In genomic region chr7:69840248-69840647, GRCh38 we compare ENCODE assay signal across 21 cellular contexts.
DNase-seq lines count a peak whose midpoint lies in the region; ATAC-seq, FAIRE-seq and TF ChIP-seq lines count a peak whose summit lies in the region.
"Had no signal": no experiment of that assay in that cellular context is flagged by ENCODE, and none has a peak within 500 bp of the region (broad histone marks: within the 10 kb centered on the region; RNA-seq: fewer than 3 reads in every experiment).

No MANE protein-coding gene starts in this region.

- no peaks in the 10 kb centered on the region for H3K79me2 ChIP-seq in mesendoderm (ENCODE audit: control insufficient read depth, insufficient read depth, low read length)

- H2AK5ac ChIP-seq in mesendoderm (ENCODE audit: low read length) = no peak overlapping the region

- peaks cover 2% of the 10 kb centered on the region for H3K79me1 ChIP-seq in mesendoderm (ENCODE audit: low read length)

- peaks cover 60% of the 10 kb centered on the region for H3K4me1 Mint-ChIP-seq in activated B cell treated with CpG ODN at 0.5 μM for 24 hours
- H3K4me1 Mint-ChIP-seq in mesothelial cell of epicardium = peaks cover 34% of the 10 kb centered on the region
- H3K4me1 Mint-ChIP-seq: activated naive CD8-positive, alpha-beta T cell treated with anti-CD3 and anti-CD28 coated beads, Interleukin-2, amount 10 ng/mL, durations not matched to agents 7 days and 5 days; CD4-positive, CD25-positive, alpha-beta regulatory T cell had no signal

- CTCF ChIA-PET in activated B cell treated with CpG ODN at 0.5 μM for 24 hours (lab: Charles Lee) = no interaction called here

- H3K27me3 ChIP-seq in mesendoderm (ENCODE audit: insufficient read depth, low read length, poor library complexity) = no peaks in the 10 kb centered on the region

- no CpG with 5 or more reads among the region's 3 CpGs for WGBS in mesendoderm (ENCODE audit: extremely low coverage, insufficient coverage, low lambda C conversion rate)

- no peak overlapping the region for H3K4me3 ChIP-seq in mesendoderm (ENCODE audit: low read length)
- H3K4me3 ChIP-seq: prostate gland had no signal

- H3K4me1 ChIP-seq in mesendoderm (ENCODE audit: control insufficient read depth, low read depth, low read length) = peaks cover 16% of the 10 kb centered on the region
- H3K4me1 ChIP-seq: prostate gland had no signal

- H4K8ac ChIP-seq in mesendoderm (ENCODE audit: low read depth, low read length) = no peak overlapping the region

- H3K18ac ChIP-seq in mesendoderm (ENCODE audit: low read length) = no peak overlapping the region

- POLR2A ChIA-PET in activated B cell treated with CpG ODN at 0.5 μM for 24 hours (lab: Charles Lee) = interaction anchor here (0.9 to 2.6 kb wide), 4 partner anchors 13 to 101 kb away, joined by 3 to 15 read pairs (median 10); no protein-coding TSS in a partner anchor

- peak overlapping the region; percentile 78 for H3K4me3 Mint-ChIP-seq in activated B cell treated with CpG ODN at 0.5 μM for 24 hours
- no peak overlapping the region for H3K4me3 Mint-ChIP-seq in mesothelial cell of epicardium
- H3K4me3 Mint-ChIP-seq: activated naive CD8-positive, alpha-beta T cell treated with anti-CD3 and anti-CD28 coated beads, Interleukin-2, amount 10 ng/mL, durations not matched to agents 7 days and 5 days; activated T-helper 1 cell treated with anti-CD3 and anti-CD28 coated beads, Interleukin-12 subunit alpha, Interleukin-12 subunit beta, Interleukin-2, Interleukin-4 antibody, amounts not matched to agents 30 ng/mL and 10 ng/mL and 1 ng/mL, durations not matched to agents 14 hours and 24 hours and 36 hours; CD4-positive, CD25-positive, alpha-beta regulatory T cell; nephron; stimulated activated naive CD8-positive, alpha-beta T cell treated with anti-CD3 and anti-CD28 coated beads, Interleukin-15, Interleukin-2, amounts not matched to agents 100 ng/mL and 50 ng/mL, for 24 hours; T-cell had no signal

- peak overlapping the region; percentile 36 for H2BK15ac ChIP-seq in mesendoderm (replicated peaks; ENCODE audit: low read depth)

- H3K27me3 Mint-ChIP-seq in activated B cell treated with CpG ODN at 0.5 μM for 24 hours (no peaks in the 10 kb centered on the region), mesothelial cell of epicardium (ENCODE audit: low read depth) (no peaks in the 10 kb centered on the region)
- H3K27me3 Mint-ChIP-seq: CD4-positive, CD25-positive, alpha-beta regulatory T cell; stimulated activated naive CD8-positive, alpha-beta T cell treated with anti-CD3 and anti-CD28 coated beads, Interleukin-15, Interleukin-2, amounts not matched to agents 100 ng/mL and 50 ng/mL, for 24 hours had no signal

- no peak for FAIRE-seq in frontal cortex (lab: Jason Lieb, UNC)
- FAIRE-seq: keratinocyte had no signal

- H3K27ac Mint-ChIP-seq in activated B cell treated with CpG ODN at 0.5 μM for 24 hours (peak overlapping the region; percentile 84), mesothelial cell of epicardium (no peak overlapping the region)
- H3K27ac Mint-ChIP-seq: activated naive CD8-positive, alpha-beta T cell treated with anti-CD3 and anti-CD28 coated beads, Interleukin-2, amount 10 ng/mL, durations not matched to agents 7 days and 5 days; activated T-helper 1 cell treated with anti-CD3 and anti-CD28 coated beads, Interleukin-12 subunit alpha, Interleukin-12 subunit beta, Interleukin-2, Interleukin-4 antibody, amounts not matched to agents 30 ng/mL and 10 ng/mL and 1 ng/mL, durations not matched to agents 14 hours and 24 hours and 36 hours; CD4-positive, CD25-positive, alpha-beta regulatory T cell; nephron; stimulated activated naive CD8-positive, alpha-beta T cell treated with anti-CD3 and anti-CD28 coated beads, Interleukin-15, Interleukin-2, amounts not matched to agents 100 ng/mL and 50 ng/mL, for 24 hours; T-cell had no signal

- ATAC-seq in HG03045 (IDR thresholded peaks at IDR 0.05; ENCODE audit: unreplicated experiment) = peak; percentile 17
- peak; percentile 16 for ATAC-seq in activated B cell treated with CpG ODN at 0.5 μM for 24 hours (ENCODE audit: low read depth)
- no peak for ATAC-seq in GM21528 (IDR thresholded peaks at IDR 0.05; ENCODE audit: low FRiP score, unreplicated experiment)
- no peak for ATAC-seq in HG02938 (IDR thresholded peaks at IDR 0.05; ENCODE audit: unreplicated experiment)
- ATAC-seq: T-cell had no signal

- H3K36me3 ChIP-seq in mesendoderm (ENCODE audit: control insufficient read depth, insufficient read depth, low read length) = no peaks in the 10 kb centered on the region
- H3K36me3 ChIP-seq: prostate gland had no signal

- no peak overlapping the region for H3K27ac ChIP-seq in mesendoderm (ENCODE audit: low read depth, low read length)
- H3K27ac ChIP-seq: prostate gland had no signal

- H2BK120ac ChIP-seq in mesendoderm (ENCODE audit: low read depth, low read length) = no peak overlapping the region

- H3K36me3 Mint-ChIP-seq in activated B cell treated with CpG ODN at 0.5 μM for 24 hours (ENCODE audit: low read depth) = peaks cover 10% of the 10 kb centered on the region
- no peaks in the 10 kb centered on the region for H3K36me3 Mint-ChIP-seq in mesothelial cell of epicardium
- H3K36me3 Mint-ChIP-seq: activated naive CD8-positive, alpha-beta T cell treated with anti-CD3 and anti-CD28 coated beads, Interleukin-2, amount 10 ng/mL, durations not matched to agents 7 days and 5 days; CD4-positive, CD25-positive, alpha-beta regulatory T cell; T-cell had no signal

- no peak overlapping the region for H3K4me2 ChIP-seq in mesendoderm (ENCODE audit: low read length)

- DNase-seq in COLO829 (ENCODE audit: low spot score) = peak; percentile 28
- no peak for DNase-seq in activated B cell treated with CpG ODN at 0.5 μM for 24 hours
- no peak for DNase-seq in mesendoderm
- DNase-seq in frontal cortex (ENCODE audit: low spot score in 2 of 2) = no peak
- DNase-seq in mesothelial cell of epicardium (ENCODE audit: low spot score in 2 of 2, unreplicated experiment in 2 of 2) = no peak
- DNase-seq: activated naive CD8-positive, alpha-beta T cell treated with anti-CD3 and anti-CD28 coated beads, Interleukin-2, amount 10 ng/mL, durations not matched to agents 7 days and 5 days; CD4-positive, CD25-positive, alpha-beta regulatory T cell; effector CD4-positive, alpha-beta T cell; KG1; mesenchymal stem cell; NCI-H1092 treated with DMSO at 0.1 percent for 48 hours; NCI-H82; T-cell had no signal

- H4K5ac ChIP-seq in mesendoderm (ENCODE audit: low read length) = no peak overlapping the region

- H3K9me3 Mint-ChIP-seq in activated B cell treated with CpG ODN at 0.5 μM for 24 hours = peaks cover 4% of the 10 kb centered on the region
- H3K9me3 Mint-ChIP-seq in mesothelial cell of epicardium = peaks cover 6% of the 10 kb centered on the region
- H3K9me3 Mint-ChIP-seq: activated naive CD8-positive, alpha-beta T cell treated with anti-CD3 and anti-CD28 coated beads, Interleukin-2, amount 10 ng/mL, durations not matched to agents 7 days and 5 days; activated T-helper 1 cell treated with anti-CD3 and anti-CD28 coated beads, Interleukin-12 subunit alpha, Interleukin-12 subunit beta, Interleukin-2, Interleukin-4 antibody, amounts not matched to agents 30 ng/mL and 10 ng/mL and 1 ng/mL, durations not matched to agents 14 hours and 24 hours and 36 hours; nephron; stimulated activated naive CD8-positive, alpha-beta T cell treated with anti-CD3 and anti-CD28 coated beads, Interleukin-15, Interleukin-2, amounts not matched to agents 100 ng/mL and 50 ng/mL, for 24 hours; T-cell had no signal

- no peak overlapping the region for H3K4ac ChIP-seq in mesendoderm (ENCODE audit: low read depth, low read length)

- H3K23ac ChIP-seq in mesendoderm (ENCODE audit: low read length) = no peak overlapping the region

- no peak overlapping the region for H2BK5ac ChIP-seq in mesendoderm (ENCODE audit: low read length)

- no peak overlapping the region for H3K56ac ChIP-seq in mesendoderm (ENCODE audit: low read length)

- no peak overlapping the region for H3K9ac ChIP-seq in mesendoderm (ENCODE audit: low read length)

- TF ChIP-seq CTCF in activated B cell treated with CpG ODN at 0.5 μM for 24 hours (IDR thresholded peaks at IDR 0.05) = no peak
- TF ChIP-seq CTCF in mesothelial cell of epicardium (IDR thresholded peaks at IDR 0.05; ENCODE audit: unreplicated experiment) = no peak

- intact Hi-C loops in activated B cell treated with CpG ODN at 0.5 μM for 24 hours (cut with micrococcal nuclease) = loop anchor here (1.0 to 10.0 kb wide), 4 partner anchors 47 to 855 kb away; no protein-coding TSS in a partner anchor

Comparison
In these comparisons a context has a peak if more than half of its experiments do, and no peak if none do; other contexts are left out.
1. ATAC-seq: peak in HG03045 (single experiment) and activated B cell treated with CpG ODN at 0.5 μM for 24 hours (single experiment); none in GM21528 (single experiment) and HG02938 (single experiment).